Comparison of ENCODE assay signal across 1 cellular context in the genomic region with DNA sequence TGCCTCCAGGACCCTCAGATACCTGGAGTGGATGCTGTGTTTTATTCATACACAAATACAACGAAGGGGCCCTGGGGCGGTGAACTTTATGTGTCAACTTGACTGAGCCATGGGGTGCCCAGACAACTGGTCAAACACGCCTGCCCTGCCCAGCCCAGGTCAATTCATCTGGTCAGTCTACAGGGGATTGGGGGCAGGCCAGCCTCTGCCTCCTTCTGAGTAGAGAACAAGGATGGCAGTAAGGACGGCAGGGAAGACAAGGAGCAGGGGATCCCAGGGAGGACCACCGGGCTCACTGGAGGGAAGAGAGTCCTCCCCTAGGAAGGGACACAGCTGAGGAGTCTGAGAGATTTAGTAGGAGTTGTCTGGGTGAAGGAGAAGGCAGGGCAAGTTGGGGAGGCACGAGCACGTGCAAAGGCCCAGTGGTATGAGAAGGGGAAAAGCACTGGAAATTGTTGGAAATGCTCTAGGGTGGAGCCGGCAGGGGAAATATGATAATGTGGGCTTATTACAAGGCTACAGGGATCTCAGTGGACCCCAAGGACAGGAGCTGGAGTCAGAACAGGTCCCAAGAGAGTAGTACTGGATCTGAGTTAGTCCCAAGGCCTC.
A peak's percentile ranks its signal among the peaks of the same experiment; 100 is the strongest.
TF ChIP-seq lines count a peak whose summit lies in the region.

No MANE protein-coding gene starts in this region.

TF ChIP-seq in WTC11, 78 proteins besides CTCF, POLR2A, EP300 and RAD21:
- no peak for TF ChIP-seq CREB1 (CRISPR knock-in tag; IDR thresholded peaks at IDR 0.05)
- TF ChIP-seq ZSCAN18 (CRISPR knock-in tag; IDR thresholded peaks at IDR 0.05), result no peak
- 0 out of 2 replicates have a peak, but pooled peaks have one; percentile 17 for TF ChIP-seq GTF2I (CRISPR knock-in tag; conservative IDR thresholded peaks at IDR 0.05)
- TF ChIP-seq, protein P1, sequence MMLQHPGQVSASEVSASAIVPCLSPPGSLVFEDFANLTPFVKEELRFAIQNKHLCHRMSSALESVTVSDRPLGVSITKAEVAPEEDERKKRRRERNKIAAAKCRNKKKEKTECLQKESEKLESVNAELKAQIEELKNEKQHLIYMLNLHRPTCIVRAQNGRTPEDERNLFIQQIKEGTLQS (CRISPR knock-in tag; conservative IDR thresholded peaks at IDR 0.05), result no peak
- no peak for TF ChIP-seq ESRRA (CRISPR knock-in tag; IDR thresholded peaks at IDR 0.05; ENCODE audit: borderline replicate concordance)
- no peak for TF ChIP-seq FOXP1 (CRISPR knock-in tag; IDR thresholded peaks at IDR 0.05; ENCODE audit: borderline replicate concordance)
- TF ChIP-seq USF1 (CRISPR knock-in tag; IDR thresholded peaks at IDR 0.05), result no peak
